In genomic region chr2:176188218-176188968, GRCh38 we compare ENCODE assay signal across 8 cellular contexts. TPM values are rescaled to one million over a fixed set of nuclear protein-coding genes. Genes with fewer than 3 reads are reported as not detected.
DNase-seq lines count a peak whose midpoint lies in the region; ATAC-seq and TF ChIP-seq lines count a peak whose summit lies in the region.

Gene HOXD1, plus strand, starts transcription at chr2:176188668. Its CDS starts 134 bp downstream, at chr2:176188802.

- H4K20me1 ChIP-seq in neural progenitor cell (ENCODE audit: low read depth), result peaks cover 47% of the 10 kb centered on the region

- under 1% methylated on average over 80 of the region's 80 CpGs for whole genome bisulfite sequencing in HUES64

- peak within 1 kb of the TSS; percentile 74 for H3K4me2 ChIP-seq in neural progenitor cell

- H3K9me3 Mint-ChIP-seq in WTC11, result no peaks in the 10 kb centered on the region
- peaks cover 7% of the 10 kb centered on the region for H3K9me3 Mint-ChIP-seq in neural progenitor cell

- no peak for TF ChIP-seq CTCF in WTC11 (IDR thresholded peaks at IDR 0.05)
- no peak for TF ChIP-seq CTCF in foreskin fibroblast (IDR thresholded peaks at IDR 0.05; ENCODE audit: low read depth, low read length)
- no peak for TF ChIP-seq CTCF in neural progenitor cell (IDR thresholded peaks at IDR 0.05)

- H3K79me2 ChIP-seq in neural progenitor cell (ENCODE audit: low read depth), result no peaks in the 10 kb centered on the region

- ATAC-seq in WTC11, result peak; percentile 83

- POLR2A ChIA-PET in WTC11 (lab: Charles Lee), result no interaction called here

- H3K9me3 ChIP-seq in HUES64 (ENCODE audit: insufficient read depth, low read depth, low read length) (no peaks in the 10 kb centered on the region), neural progenitor cell (ENCODE audit: low read depth) (no peaks in the 10 kb centered on the region)

- H3K4me1 ChIP-seq in HUES64 (ENCODE audit: insufficient read depth, low read length) (peaks cover 37% of the 10 kb centered on the region), neural progenitor cell (no peaks in the 10 kb centered on the region)

- peak within 1 kb of the TSS; percentile 39 for H3K4me3 ChIP-seq in HUES64 (ENCODE audit: low read length)
- H3K4me3 ChIP-seq in foreskin fibroblast (ENCODE audit: low read depth in 1 of 2, low read length in 2 of 2), result peak within 1 kb of the TSS; percentile 47 to 57
- peak within 1 kb of the TSS; percentile 28 for H3K4me3 ChIP-seq in neural progenitor cell

- DNase-seq in ELF-1 (ENCODE audit: low read depth, low spot score) (peak; percentile 73), WTC11 (ENCODE audit: low spot score) (peak; percentile 70), foreskin fibroblast (peak in 1 of 2 donors; percentile 51), neural progenitor cell (ENCODE audit: low spot score) (peak; percentile 63), CD1c-positive myeloid dendritic cell (ENCODE audit: extremely low spot score) (no peak)
- DNase-seq in stimulated activated naive CD4-positive, alpha-beta T cell (lab: John Stamatoyannopoulos, UW), result no peak
- DNase-seq in activated effector memory CD4-positive, alpha-beta T cell treated with anti-CD3 and anti-CD28 coated beads, Interleukin-2, amount 50 U/mL, for 16 hours, result no peak

- no peak within 1 kb of the TSS for H3K27ac Mint-ChIP-seq in WTC11
- no peak within 1 kb of the TSS for H3K27ac Mint-ChIP-seq in neural progenitor cell

- H3F3A ChIP-seq in neural progenitor cell (ENCODE audit: low read depth), result no peaks in the 10 kb centered on the region

- no peak within 1 kb of the TSS for H3K9ac ChIP-seq in HUES64 (ENCODE audit: low read depth, low read length)
- H3K9ac ChIP-seq in neural progenitor cell, result no peak within 1 kb of the TSS

- H3K36me3 Mint-ChIP-seq in WTC11 (no peaks in the 10 kb centered on the region), neural progenitor cell (no peaks in the 10 kb centered on the region)

- H3K4me1 Mint-ChIP-seq in WTC11 (peaks cover 45% of the 10 kb centered on the region), neural progenitor cell (peaks cover 6% of the 10 kb centered on the region)

- CTCF ChIA-PET in WTC11 (lab: Charles Lee), result interaction anchor here (0.5 to 2.0 kb wide), 6 partner anchors 8 to 366 kb away, joined by 3 to 14 read pairs (median 4); partner anchors contain the start of gene HOXD10

- H3K27me3 Mint-ChIP-seq in WTC11 (ENCODE audit: low read depth) (peaks cover 98% of the 10 kb centered on the region), neural progenitor cell (ENCODE audit: insufficient read depth, low read depth) (peaks cover 77% of the 10 kb centered on the region)

- H3K27ac ChIP-seq in HUES64 (ENCODE audit: low read depth, low read length), result no peak within 1 kb of the TSS
- no peak within 1 kb of the TSS for H3K27ac ChIP-seq in neural progenitor cell

- H3K27me3 ChIP-seq in HUES64 (ENCODE audit: insufficient read depth, low read length) (peaks cover 100% of the 10 kb centered on the region), neural progenitor cell (peaks cover 100% of the 10 kb centered on the region)

- H3K36me3 ChIP-seq in HUES64 (ENCODE audit: insufficient read depth, low read length), result no peaks in the 10 kb centered on the region
- H3K36me3 ChIP-seq in neural progenitor cell, result no peaks in the 10 kb centered on the region

- peak within 1 kb of the TSS; percentile 11 for H2AFZ ChIP-seq in neural progenitor cell (replicated peaks)

- H3K4me3 Mint-ChIP-seq in WTC11 (peak within 1 kb of the TSS; percentile 72), neural progenitor cell (peak within 1 kb of the TSS; percentile 81)

TF ChIP-seq in WTC11, 78 proteins besides CTCF, POLR2A, EP300 and RAD21:
- TF ChIP-seq, protein P1, sequence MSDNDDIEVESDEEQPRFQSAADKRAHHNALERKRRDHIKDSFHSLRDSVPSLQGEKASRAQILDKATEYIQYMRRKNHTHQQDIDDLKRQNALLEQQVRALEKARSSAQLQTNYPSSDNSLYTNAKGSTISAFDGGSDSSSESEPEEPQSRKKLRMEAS (CRISPR knock-in tag; IDR thresholded peaks at IDR 0.05), result peak; percentile 73; the same call in 1 of the 2 replicates
- TF ChIP-seq NFYB (CRISPR knock-in tag; conservative IDR thresholded peaks at IDR 0.05; ENCODE audit: low read depth), result peak; percentile 70
- no peak for TF ChIP-seq CBFB (CRISPR knock-in tag; IDR thresholded peaks at IDR 0.05; ENCODE audit: low read depth)
- TF ChIP-seq, protein P2, sequence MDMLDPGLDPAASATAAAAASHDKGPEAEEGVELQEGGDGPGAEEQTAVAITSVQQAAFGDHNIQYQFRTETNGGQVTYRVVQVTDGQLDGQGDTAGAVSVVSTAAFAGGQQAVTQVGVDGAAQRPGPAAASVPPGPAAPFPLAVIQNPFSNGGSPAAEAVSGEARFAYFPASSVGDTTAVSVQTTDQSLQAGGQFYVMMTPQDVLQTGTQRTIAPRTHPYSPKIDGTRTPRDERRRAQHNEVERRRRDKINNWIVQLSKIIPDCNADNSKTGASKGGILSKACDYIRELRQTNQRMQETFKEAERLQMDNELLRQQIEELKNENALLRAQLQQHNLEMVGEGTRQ (CRISPR knock-in tag; IDR thresholded peaks at IDR 0.05), result peak; percentile 97
- TF ChIP-seq, protein P3, sequence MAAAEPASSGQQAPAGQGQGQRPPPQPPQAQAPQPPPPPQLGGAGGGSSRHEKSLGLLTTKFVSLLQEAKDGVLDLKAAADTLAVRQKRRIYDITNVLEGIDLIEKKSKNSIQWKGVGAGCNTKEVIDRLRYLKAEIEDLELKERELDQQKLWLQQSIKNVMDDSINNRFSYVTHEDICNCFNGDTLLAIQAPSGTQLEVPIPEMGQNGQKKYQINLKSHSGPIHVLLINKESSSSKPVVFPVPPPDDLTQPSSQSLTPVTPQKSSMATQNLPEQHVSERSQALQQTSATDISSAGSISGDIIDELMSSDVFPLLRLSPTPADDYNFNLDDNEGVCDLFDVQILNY (CRISPR knock-in tag; IDR thresholded peaks at IDR 0.05), result peak; percentile 18; the same call in 1 of the 2 replicates
- TF ChIP-seq, protein P4, sequence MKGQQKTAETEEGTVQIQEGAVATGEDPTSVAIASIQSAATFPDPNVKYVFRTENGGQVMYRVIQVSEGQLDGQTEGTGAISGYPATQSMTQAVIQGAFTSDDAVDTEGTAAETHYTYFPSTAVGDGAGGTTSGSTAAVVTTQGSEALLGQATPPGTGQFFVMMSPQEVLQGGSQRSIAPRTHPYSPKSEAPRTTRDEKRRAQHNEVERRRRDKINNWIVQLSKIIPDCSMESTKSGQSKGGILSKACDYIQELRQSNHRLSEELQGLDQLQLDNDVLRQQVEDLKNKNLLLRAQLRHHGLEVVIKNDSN (CRISPR knock-in tag; IDR thresholded peaks at IDR 0.05), result peak; percentile 92
- peak; percentile 45; the same call in 1 of the 2 replicates for TF ChIP-seq ATF1 (CRISPR knock-in tag; IDR thresholded peaks at IDR 0.05)
- TF ChIP-seq JUN (CRISPR knock-in tag; IDR thresholded peaks at IDR 0.05), result 0 out of 2 replicates have a peak, but pooled peaks have one; percentile 44
- peak; percentile 16; the same call in 1 of the 2 replicates for TF ChIP-seq FOXP1 (CRISPR knock-in tag; IDR thresholded peaks at IDR 0.05; ENCODE audit: borderline replicate concordance)
- no peak for TF ChIP-seq ZNF425 (CRISPR knock-in tag; conservative IDR thresholded peaks at IDR 0.05)
- no peak for TF ChIP-seq NR3C1 (CRISPR knock-in tag; conservative IDR thresholded peaks at IDR 0.05; ENCODE audit: low read depth)
- peak; percentile 72; the same call in 1 of the 2 replicates for TF ChIP-seq ZNF138 (CRISPR knock-in tag; conservative IDR thresholded peaks at IDR 0.05)

RNA-seq across cellular contexts. Expression of gene HOXD1, which starts in this region (rescaled TPM):
- polyA plus RNA-seq in HUES64 (2013, experiment 1 of 2), result 0.45 TPM
- polyA plus RNA-seq in HUES64 (2013, experiment 2 of 2), result 0.89 TPM
- 0.14 to 0.22 TPM in 2 of 3 replicates, not detected in the other for total RNA-seq in WTC11 (2021)
- not detected in 2 replicates for total RNA-seq in neural progenitor cell (ENCODE audit: low replicate concordance)

Comparison
In these comparisons a context has a peak if more than half of its experiments do, and no peak if none do; other contexts are left out.
1. Peak in DNase-seq and ATAC-seq in WTC11; RNA of the gene not detected or under 1 TPM.
2. Peak in DNase-seq, H3K4me3 ChIP-seq and H3K4me2 ChIP-seq in neural progenitor cell; RNA of the gene not detected or under 1 TPM.